24 cellular contexts compared by ENCODE assay signal in the genomic region with DNA sequence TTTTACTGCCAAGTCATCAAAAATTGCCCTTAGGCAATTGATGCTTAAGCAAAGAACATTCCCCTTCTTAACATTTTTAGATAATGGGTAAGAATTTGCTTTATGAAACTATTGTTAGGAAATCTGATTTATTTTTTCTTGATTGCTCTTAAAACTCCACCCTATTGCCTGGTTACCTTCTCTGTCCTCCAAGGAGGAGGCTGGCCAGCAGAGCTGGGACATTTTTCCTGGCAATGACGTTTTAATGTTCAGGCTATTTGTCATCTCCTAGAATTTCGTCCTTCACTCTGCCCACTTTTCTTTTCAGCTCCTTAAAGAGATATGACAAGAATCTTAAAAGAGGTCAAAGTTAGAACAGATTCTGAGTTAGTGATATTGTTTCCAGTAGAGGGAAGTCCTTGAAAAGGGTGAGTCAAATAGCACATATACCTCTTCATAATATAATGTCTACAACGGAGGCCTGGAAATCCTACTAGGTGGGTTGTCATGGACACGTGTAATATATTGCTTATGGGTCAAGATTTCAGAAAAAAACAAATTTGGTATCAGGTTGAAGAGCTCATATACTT.
DNase-seq lines count a peak whose midpoint lies in the region; ATAC-seq, FAIRE-seq and TF ChIP-seq lines count a peak whose summit lies in the region.
"Had no signal": no experiment of that assay in that cellular context is flagged by ENCODE, and none has a peak within 500 bp of the region (broad histone marks: within the 10 kb centered on the region; RNA-seq: fewer than 3 reads in every experiment).

No MANE protein-coding gene starts in this region.

- POLR2A ChIA-PET in A549 (lab: Yijun Ruan, JAX): no interaction called here
- POLR2A ChIA-PET in H1 (lab: Charles Lee; ENCODE audit: partially characterized antibody): no interaction called here

- no peak overlapping the region for H3K56ac ChIP-seq in H1 (replicated peaks; ENCODE audit: insufficient read length, low read depth, low read length)

- no peak overlapping the region for H2BK120ac ChIP-seq in H1 (replicated peaks; ENCODE audit: low read depth, low read length)

- H3K27me3 ChIP-seq in RWPE2 (ENCODE audit: insufficient read depth, poor library complexity, severe bottlenecking) (no peaks in the 10 kb centered on the region), H1 (replicated peaks in 1 of 4; ENCODE audit: control insufficient read depth in 3 of 4, extremely low read depth in 1 of 4, insufficient read depth in 3 of 4, low read length in 3 of 4) (no peaks in the 10 kb centered on the region), small intestine (ENCODE audit: control insufficient read depth in 2 of 2, insufficient read depth in 2 of 2, low read length in 2 of 2) (no peaks in the 10 kb centered on the region)
- H3K27me3 ChIP-seq: BE2C, SJCRH30 had no signal

- TF ChIP-seq RAD21 in A549 (conservative IDR thresholded peaks at IDR 0.05 in 1 of 2, IDR thresholded peaks at IDR 0.05 in 1 of 2) (no peak), H1 (IDR thresholded peaks at IDR 0.05 in 1 of 2, conservative IDR thresholded peaks at IDR 0.05 in 1 of 2; ENCODE audit: low read depth in 2 of 2, low read length in 2 of 2) (no peak)

- H3K14ac ChIP-seq in H1 (ENCODE audit: insufficient read length): no peak overlapping the region

- no peaks in the 10 kb centered on the region for H3K9me3 Mint-ChIP-seq in mesothelial cell of epicardium
- H3K9me3 Mint-ChIP-seq in activated naive CD8-positive, alpha-beta T cell treated with anti-CD3 and anti-CD28 coated beads for 36 hours: no peaks in the 10 kb centered on the region
- H3K9me3 Mint-ChIP-seq: CD8-positive, alpha-beta memory T cell; T-cell had no signal

- H3K27ac Mint-ChIP-seq in mesothelial cell of epicardium: peak overlapping the region; percentile 86
- H3K27ac Mint-ChIP-seq in activated naive CD8-positive, alpha-beta T cell treated with anti-CD3 and anti-CD28 coated beads for 36 hours: no peak overlapping the region
- H3K27ac Mint-ChIP-seq: CD14-positive monocyte; CD8-positive, alpha-beta memory T cell; T-cell had no signal

- no peak overlapping the region for H2AK5ac ChIP-seq in H1 (ENCODE audit: low read depth, low read length)

- H3K4me3 Mint-ChIP-seq in mesothelial cell of epicardium: no peak overlapping the region
- H3K4me3 Mint-ChIP-seq in activated naive CD8-positive, alpha-beta T cell treated with anti-CD3 and anti-CD28 coated beads for 36 hours: no peak overlapping the region
- H3K4me3 Mint-ChIP-seq: CD14-positive monocyte; CD8-positive, alpha-beta memory T cell; T-cell had no signal

- no peak overlapping the region for H3K18ac ChIP-seq in H1 (ENCODE audit: extremely low read depth, low read length)

- no peak overlapping the region for H2BK20ac ChIP-seq in H1 (ENCODE audit: low read length)

- no peak overlapping the region for H4K91ac ChIP-seq in H1 (replicated peaks; ENCODE audit: insufficient read length, low read length)

- H3K27ac ChIP-seq in A549 (no peak overlapping the region), RWPE2 (ENCODE audit: poor library complexity, severe bottlenecking) (peak overlapping the region; percentile 52), H1 (ENCODE audit: low read depth, low read length) (no peak overlapping the region), small intestine (ENCODE audit: low read depth in 1 of 2, low read length in 1 of 2) (no peak overlapping the region)
- H3K27ac ChIP-seq: KMS-11, SJCRH30 had no signal

- H3K36me3 Mint-ChIP-seq in mesothelial cell of epicardium: no peaks in the 10 kb centered on the region
- no peaks in the 10 kb centered on the region for H3K36me3 Mint-ChIP-seq in activated naive CD8-positive, alpha-beta T cell treated with anti-CD3 and anti-CD28 coated beads for 36 hours
- H3K36me3 Mint-ChIP-seq: CD14-positive monocyte, T-cell had no signal

- WGBS in A549 (ENCODE audit: missing lambda C conversion rate): 3% methylated on average over 4 of the region's 4 CpGs
- 92% methylated on average over 4 of the region's 4 CpGs; no CpG with 5 or more reads in 1 of the 2 experiments for WGBS in H1 (ENCODE audit: extremely low coverage in 1 of 2, insufficient coverage in 1 of 2, insufficient read length in 1 of 2, insufficient replicate concordance in 2 of 2, low coverage in 1 of 2, low lambda C conversion rate in 2 of 2, missing lambda C conversion rate in 1 of 2), 2 experiments
- 61 to 64% (median 62%) methylated on average over 4 of the region's 4 CpGs for WGBS in small intestine, 3 donors

- no peak overlapping the region for H2BK15ac ChIP-seq in H1 (ENCODE audit: low read length)

- H3K4me3 ChIP-seq in A549 (no peak overlapping the region), RWPE2 (ENCODE audit: severe bottlenecking) (no peak overlapping the region), H1 (ENCODE audit: extremely low read depth in 1 of 4, insufficient read depth in 2 of 4, low read depth in 3 of 4, low read length in 4 of 4) (no peak overlapping the region), small intestine (ENCODE audit: low read depth in 1 of 2, low read length in 2 of 2) (no peak overlapping the region)
- H3K4me3 ChIP-seq: SJCRH30 had no signal

- TF ChIP-seq EP300 in A549 (IDR thresholded peaks at IDR 0.05): no peak
- no peak for TF ChIP-seq EP300 in H1 (IDR thresholded peaks at IDR 0.05; ENCODE audit: borderline replicate concordance in 1 of 2, low read depth in 2 of 2, low read length in 2 of 2)

- TF ChIP-seq POLR2A in A549 (IDR thresholded peaks at IDR 0.05; ENCODE audit: low read length) (no peak), H1 (IDR thresholded peaks at IDR 0.05; ENCODE audit: control extremely low read depth in 1 of 2, low read depth in 2 of 2, low read length in 2 of 2) (no peak)

- H3K23me2 ChIP-seq in H1 (ENCODE audit: low read depth, low read length): no peaks in the 10 kb centered on the region

- no peaks in the 10 kb centered on the region for H3K79me1 ChIP-seq in H1 (ENCODE audit: low read depth, low read length)

- FAIRE-seq in A549 (lab: Jason Lieb, UNC): no peak
- no peak for FAIRE-seq in H1 (lab: Jason Lieb, UNC)
- no peak for FAIRE-seq in small intestine (lab: Jason Lieb, UNC)
- FAIRE-seq: GM19239, H54, HTR-8/SVneo had no signal

- H2BK12ac ChIP-seq in H1 (ENCODE audit: low read depth, low read length): no peak overlapping the region

- H2AFZ ChIP-seq in H1 (ENCODE audit: low read length): no peak overlapping the region

- no peaks in the 10 kb centered on the region for H4K20me1 ChIP-seq in H1 (replicated peaks in 1 of 2; ENCODE audit: control insufficient read depth in 1 of 2, insufficient read depth in 2 of 2, low read length in 2 of 2)

- DNase-seq in A549 (ENCODE audit: low read depth in 1 of 2, low spot score in 1 of 2): no peak
- no peak for DNase-seq in RWPE2 (ENCODE audit: low spot score)
- DNase-seq in H1 (ENCODE audit: low read depth in 1 of 2, low spot score in 2 of 2): no peak
- no peak for DNase-seq in mesothelial cell of epicardium (ENCODE audit: low spot score in 2 of 2, unreplicated experiment in 2 of 2)
- DNase-seq in small intestine: no peak
- DNase-seq in glomerular visceral epithelial cell (ENCODE audit: extremely low spot score): no peak
- DNase-seq in middle frontal gyrus (ENCODE audit: extremely low spot score, low spot score): no peak
- no peak for DNase-seq in activated naive CD8-positive, alpha-beta T cell treated with anti-CD3 and anti-CD28 coated beads for 36 hours
- DNase-seq: CD8-positive, alpha-beta memory T cell; DND-41; NCI-H1048; NCI-H2107; NCI-H446; NCI-H524 treated with DMSO at 0.1 percent for 48 hours; PC-3; SJCRH30; T-cell had no signal

- no peak for TF ChIP-seq CTCF in A549 (IDR thresholded peaks at IDR 0.05)
- no peak for TF ChIP-seq CTCF in RWPE2 (IDR thresholded peaks at IDR 0.05; ENCODE audit: poor library complexity, severe bottlenecking)
- no peak for TF ChIP-seq CTCF in H1 (IDR thresholded peaks at IDR 0.05; ENCODE audit: control extremely low read depth in 1 of 3, insufficient read depth in 1 of 3, low read depth in 1 of 3, low read length in 3 of 3)
- TF ChIP-seq CTCF in mesothelial cell of epicardium (IDR thresholded peaks at IDR 0.05; ENCODE audit: unreplicated experiment): no peak

- no peaks in the 10 kb centered on the region for H3K27me3 Mint-ChIP-seq in mesothelial cell of epicardium (ENCODE audit: low read depth)
- H3K27me3 Mint-ChIP-seq in activated naive CD8-positive, alpha-beta T cell treated with anti-CD3 and anti-CD28 coated beads for 36 hours: peaks cover 5% of the 10 kb centered on the region

- H3K9me3 ChIP-seq in A549 (no peaks in the 10 kb centered on the region; the same call in 2 of the 3 replicates), RWPE2 (ENCODE audit: severe bottlenecking) (peaks cover under 1% of the 10 kb centered on the region), H1 (ENCODE audit: insufficient read depth in 2 of 2, low read depth in 1 of 2, low read length in 1 of 2) (no peaks in the 10 kb centered on the region), small intestine (ENCODE audit: control insufficient read depth, low read depth) (no peaks in the 10 kb centered on the region)
- H3K9me3 ChIP-seq: BE2C, SJCRH30 had no signal

- peaks cover 47% of the 10 kb centered on the region for H3K4me1 Mint-ChIP-seq in mesothelial cell of epicardium
- H3K4me1 Mint-ChIP-seq in activated naive CD8-positive, alpha-beta T cell treated with anti-CD3 and anti-CD28 coated beads for 36 hours: no peaks in the 10 kb centered on the region
- H3K4me1 Mint-ChIP-seq: CD14-positive monocyte; CD8-positive, alpha-beta memory T cell; T-cell had no signal

- H4K5ac ChIP-seq in H1 (ENCODE audit: insufficient read length, low read depth, low read length): no peak overlapping the region

- H3K4me2 ChIP-seq in A549: no peak overlapping the region
- no peak overlapping the region for H3K4me2 ChIP-seq in H1 (ENCODE audit: insufficient read depth in 1 of 2, low read depth in 2 of 2, low read length in 2 of 2)
- H3K4me2 ChIP-seq: KMS-11 had no signal

- ATAC-seq in A549: no peak
- peak; percentile 44 for ATAC-seq in RWPE2 (ENCODE audit: low read depth)
- ATAC-seq: PC-3, Right ventricle myocardium inferior, T-cell had no signal

- no peaks in the 10 kb centered on the region for H3K4me1 ChIP-seq in A549
- H3K4me1 ChIP-seq in RWPE2 (ENCODE audit: insufficient read depth, poor library complexity, severe bottlenecking): peaks cover 9% of the 10 kb centered on the region
- H3K4me1 ChIP-seq in H1 (replicated peaks in 1 of 4; ENCODE audit: control insufficient read depth in 3 of 4, insufficient read depth in 4 of 4, low read length in 3 of 4): peaks cover 0 to 3% (median 0%) of the 10 kb centered on the region in 4 experiments; a peak in 1 of 7 replicates
- H3K4me1 ChIP-seq in small intestine (ENCODE audit: control insufficient read depth in 2 of 2, insufficient read depth in 1 of 2, low read depth in 1 of 2, low read length in 1 of 2): no peaks in the 10 kb centered on the region
- H3K4me1 ChIP-seq: SJCRH30 had no signal

- CTCF ChIA-PET in A549 (lab: Yijun Ruan, JAX) (interaction anchor here (2.0 kb wide), 1 partner anchor 49 kb away, joined by 5 read pairs; no protein-coding TSS in a partner anchor), H1 (lab: Charles Lee; ENCODE audit: partially characterized antibody) (interaction anchor here (0.6 kb wide), 1 partner anchor 82 kb away, joined by 3 read pairs; no protein-coding TSS in a partner anchor)

- H3K36me3 ChIP-seq in RWPE2 (ENCODE audit: low read depth) (no peaks in the 10 kb centered on the region), H1 (ENCODE audit: control insufficient read depth in 2 of 4, insufficient read depth in 4 of 4, low read length in 3 of 4) (no peaks in the 10 kb centered on the region), small intestine (ENCODE audit: control insufficient read depth in 2 of 2, insufficient read depth in 2 of 2, low read length in 2 of 2) (no peaks in the 10 kb centered on the region)
- H3K36me3 ChIP-seq: BE2C, SJCRH30 had no signal

- no peak overlapping the region for H4K8ac ChIP-seq in H1 (ENCODE audit: extremely low read depth, insufficient read depth, low read length)

- H3K9ac ChIP-seq in H1 (replicated peaks in 1 of 4; ENCODE audit: extremely low read depth in 1 of 4, low read depth in 3 of 4, low read length in 3 of 4): no peak overlapping the region
- H3K9ac ChIP-seq: KMS-11 had no signal

- no peaks in the 10 kb centered on the region for H3K79me2 ChIP-seq in H1 (ENCODE audit: control insufficient read depth in 1 of 2, insufficient read depth in 2 of 2, low read length in 2 of 2)

- no peak overlapping the region for H3K23ac ChIP-seq in H1 (ENCODE audit: insufficient read length)

- H3K4ac ChIP-seq in H1 (replicated peaks; ENCODE audit: insufficient read length, low read depth, low read length): no peak overlapping the region

- H2BK5ac ChIP-seq in H1 (ENCODE audit: low read depth, low read length): no peak overlapping the region
